10 cellular contexts compared by ENCODE assay signal in genomic region chr7:123492485-123492884, GRCh38. TPM values are rescaled to one million over a fixed set of nuclear protein-coding genes. Genes with fewer than 3 reads are reported as not detected.
DNase-seq lines count a peak whose midpoint lies in the region; ATAC-seq and TF ChIP-seq lines count a peak whose summit lies in the region.
"Had no signal": no experiment of that assay in that cellular context is flagged by ENCODE, and none has a peak within 500 bp of the region (broad histone marks: within the 10 kb centered on the region; RNA-seq: fewer than 3 reads in every experiment).

No MANE protein-coding gene starts in this region.

- no peaks in the 10 kb centered on the region; a peak in 1 of 4 replicates for H3K4me1 ChIP-seq in SK-N-SH (ENCODE audit: control insufficient read depth in 1 of 2, insufficient read depth in 2 of 2, low read depth in 1 of 2, low read length in 1 of 2)

- no peak overlapping the region for H3K27ac Mint-ChIP-seq in stimulated activated naive B cell treated with anti-CD40 and anti-IgM and Interleukin-4, amounts not matched to agents 10 μg/mL and 1 μg/mL and 100 μg/mL, for 72 hours

- no peaks in the 10 kb centered on the region for H3K79me2 ChIP-seq in SK-N-SH (ENCODE audit: insufficient read depth)

- no peak; the same call in 1 of the 2 replicates for TF ChIP-seq CTCF in SK-N-SH (IDR thresholded peaks at IDR 0.05)

- TF ChIP-seq RAD21 in SK-N-SH (IDR thresholded peaks at IDR 0.05; ENCODE audit: low read length), result no peak

- 46% methylated on average over 3 of the region's 3 CpGs for WGBS in SK-N-SH (ENCODE audit: low lambda C conversion rate)

- DNase-seq in SK-N-SH (no peak), RKO (ENCODE audit: low spot score) (peak; percentile 57), inferior parietal cortex (ENCODE audit: extremely low spot score) (no peak), ureter (ENCODE audit: low spot score) (no peak)
- no peak for DNase-seq in stimulated activated naive B cell treated with anti-CD40 and anti-IgM and Interleukin-4, amounts not matched to agents 10 μg/mL and 1 μg/mL and 100 μg/mL, for 72 hours
- no peak for DNase-seq in activated naive CD4-positive, alpha-beta T cell treated with anti-CD3 and anti-CD28 coated beads, Interleukin-2, amount 50 U/mL, for 16 hours
- DNase-seq: activated gamma-delta T cell treated with Interleukin-2 at 50 U/mL for 16 hours had no signal

- peaks cover 5% of the 10 kb centered on the region; the same call in 1 of the 2 replicates for H3K9me3 ChIP-seq in SK-N-SH

- no peak for TF ChIP-seq EP300 in SK-N-SH (IDR thresholded peaks at IDR 0.05; ENCODE audit: borderline replicate concordance in 1 of 2, low read depth in 1 of 2, low read length in 1 of 2)

- no peak overlapping the region for H3K4me3 ChIP-seq in SK-N-SH (ENCODE audit: low read depth in 2 of 2, low read length in 1 of 2)

- H3F3A ChIP-seq in SK-N-SH (replicated peaks; ENCODE audit: insufficient read depth), result no peaks in the 10 kb centered on the region

- H3K4me1 Mint-ChIP-seq in stimulated activated naive B cell treated with anti-CD40 and anti-IgM and Interleukin-4, amounts not matched to agents 10 μg/mL and 1 μg/mL and 100 μg/mL, for 72 hours, result no peaks in the 10 kb centered on the region

- no peaks in the 10 kb centered on the region for H3K9me2 ChIP-seq in SK-N-SH

- peaks cover under 1 to 7% of the 10 kb centered on the region in 2 donors for H3K27me3 Mint-ChIP-seq in stimulated activated naive B cell treated with anti-CD40 and anti-IgM and Interleukin-4, amounts not matched to agents 10 μg/mL and 1 μg/mL and 100 μg/mL, for 72 hours

- H2AFZ ChIP-seq in SK-N-SH (ENCODE audit: low read depth), result no peak overlapping the region

- no peak overlapping the region for H3K4me2 ChIP-seq in SK-N-SH

- POLR2A ChIA-PET in SK-N-SH (lab: Yijun Ruan, JAX), result no interaction called here

- CTCF ChIA-PET in SK-N-SH (lab: Yijun Ruan, JAX), result interaction anchor here (0.6 to 2.5 kb wide), 22 partner anchors 8 to 380 kb away, joined by 3 to 23 read pairs (median 3); partner anchors contain the start of gene NDUFA5

- H3K9me3 Mint-ChIP-seq in stimulated activated naive B cell treated with anti-CD40 and anti-IgM and Interleukin-4, amounts not matched to agents 10 μg/mL and 1 μg/mL and 100 μg/mL, for 72 hours, result peaks cover 0 to 1% of the 10 kb centered on the region in 2 donors

- H4K20me1 ChIP-seq in SK-N-SH (ENCODE audit: insufficient read depth), result no peaks in the 10 kb centered on the region

- H3K27me3 ChIP-seq in SK-N-SH (ENCODE audit: insufficient read depth), result no peaks in the 10 kb centered on the region

- ATAC-seq in SK-N-SH treated with all-trans-retinoic acid at 6 μM for 48 hours, result peak; percentile 65; the same call in 2 of the 3 replicates
- peak; percentile 88 for ATAC-seq in HG02840 (IDR thresholded peaks at IDR 0.05; ENCODE audit: low FRiP score, unreplicated experiment)
- ATAC-seq in stimulated activated naive B cell treated with anti-CD40 and anti-IgM and Interleukin-4, amounts not matched to agents 10 μg/mL and 1 μg/mL and 100 μg/mL, for 72 hours (replicated peaks), result peak; percentile 76 to 91

- H3K36me3 ChIP-seq in SK-N-SH (replicated peaks in 1 of 2; ENCODE audit: control insufficient read depth in 1 of 2, insufficient read depth in 2 of 2, low read length in 1 of 2), result no peaks in the 10 kb centered on the region

- no peak overlapping the region for H3K4me3 Mint-ChIP-seq in stimulated activated naive B cell treated with anti-CD40 and anti-IgM and Interleukin-4, amounts not matched to agents 10 μg/mL and 1 μg/mL and 100 μg/mL, for 72 hours

- H3K36me3 Mint-ChIP-seq in stimulated activated naive B cell treated with anti-CD40 and anti-IgM and Interleukin-4, amounts not matched to agents 10 μg/mL and 1 μg/mL and 100 μg/mL, for 72 hours, result no peaks in the 10 kb centered on the region

- no peak overlapping the region for H3K27ac ChIP-seq in SK-N-SH (ENCODE audit: low read depth in 2 of 2, low read length in 1 of 2)

- H3K9ac ChIP-seq in SK-N-SH, result no peak overlapping the region

TF ChIP-seq in SK-N-SH treated with all-trans-retinoic acid at 6 μM for 48 hours, 23 proteins besides CTCF, POLR2A, EP300 and RAD21:
- no peak for TF ChIP-seq ZC3H10 (CRISPR knock-in tag; IDR thresholded peaks at IDR 0.05)
- TF ChIP-seq BACH2 (CRISPR knock-in tag; IDR thresholded peaks at IDR 0.05; ENCODE audit: borderline replicate concordance), result no peak
- no peak for TF ChIP-seq ARNTL (CRISPR knock-in tag; IDR thresholded peaks at IDR 0.05; ENCODE audit: borderline replicate concordance, low read depth)
- TF ChIP-seq OSR1 (CRISPR knock-in tag; IDR thresholded peaks at IDR 0.05), result no peak

TF ChIP-seq in SK-N-SH, 30 proteins besides CTCF, POLR2A, EP300 and RAD21:
- TF ChIP-seq USF1 (IDR thresholded peaks at IDR 0.05; ENCODE audit: borderline replicate concordance, low read depth), result no peak

RNA-seq across cellular contexts. Expression of gene IQUB, which starts 41.9 kb away (rescaled TPM):
- 0.10 and 0.11 TPM in 2 replicates for polyA plus RNA-seq in SK-N-SH (2012; rRNA removed)
- polyA plus RNA-seq in SK-N-SH (2012; cell fraction: cytosol; rRNA removed), result 0.13 and 0.15 TPM in 2 replicates
- 0.09 and 0.26 TPM in 2 replicates for polyA plus RNA-seq in SK-N-SH (2012; cell fraction: nucleus; rRNA removed)
- total RNA-seq in ureter, result 1.6 TPM
- total RNA-seq: endothelial cell of umbilical vein had no signal
